In the genomic region with DNA sequence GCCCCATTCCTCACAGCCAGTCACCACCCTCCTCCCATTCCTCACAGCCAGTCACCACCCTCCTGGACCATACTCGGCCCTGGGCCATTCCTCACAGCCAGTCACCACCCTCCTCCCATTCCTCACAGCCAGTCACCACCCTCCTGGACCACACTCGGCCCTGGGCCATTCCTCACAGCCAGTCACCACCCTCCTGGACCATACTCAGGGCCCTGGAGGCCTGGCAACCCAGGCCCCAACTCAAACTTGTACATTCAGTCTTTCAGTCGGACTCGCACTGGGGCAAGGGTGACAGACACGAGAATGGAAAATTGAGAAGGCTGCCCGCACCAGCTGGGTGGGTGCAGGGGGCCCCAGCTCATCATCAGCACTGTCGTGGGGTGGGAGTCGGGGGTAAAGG, we compare ENCODE assay signal across 11 cellular contexts. TPM values are rescaled to one million over a fixed set of nuclear protein-coding genes. Genes with fewer than 3 reads are reported as not detected.
DNase-seq lines count a peak whose midpoint lies in the region; ATAC-seq, FAIRE-seq and TF ChIP-seq lines count a peak whose summit lies in the region.
"Had no signal": no experiment of that assay in that cellular context is flagged by ENCODE, and none has a peak within 500 bp of the region (broad histone marks: within the 10 kb centered on the region; RNA-seq: fewer than 3 reads in every experiment).

No MANE protein-coding gene starts in this region.

- no peaks in the 10 kb centered on the region for H3K27me3 Mint-ChIP-seq in activated naive CD8-positive, alpha-beta T cell treated with anti-CD3 and anti-CD28 coated beads, Interleukin-2, amount 10 ng/mL, durations not matched to agents 7 days and 5 days
- no peaks in the 10 kb centered on the region for H3K27me3 Mint-ChIP-seq in activated naive CD8-positive, alpha-beta T cell treated with anti-CD3 and anti-CD28 coated beads, Interleukin-2, amount 50 U/mL, for 24 hours

- peaks cover 11% of the 10 kb centered on the region for H3K4me1 Mint-ChIP-seq in activated naive CD8-positive, alpha-beta T cell treated with anti-CD3 and anti-CD28 coated beads, Interleukin-2, amount 10 ng/mL, durations not matched to agents 7 days and 5 days
- peaks cover 3% of the 10 kb centered on the region for H3K4me1 Mint-ChIP-seq in activated naive CD8-positive, alpha-beta T cell treated with anti-CD3 and anti-CD28 coated beads, Interleukin-2, amount 50 U/mL, for 24 hours

- H3K4me3 ChIP-seq in dorsolateral prefrontal cortex, result no peak overlapping the region

- no peaks in the 10 kb centered on the region for H3K27me3 ChIP-seq in dorsolateral prefrontal cortex

- no peak for ATAC-seq in activated naive CD8-positive, alpha-beta T cell treated with anti-CD3 and anti-CD28 coated beads, Interleukin-2, amount 10 ng/mL, durations not matched to agents 7 days and 5 days (ENCODE audit: low read depth)
- ATAC-seq in activated naive CD8-positive, alpha-beta T cell treated with anti-CD3 and anti-CD28 coated beads, Interleukin-2, amount 50 U/mL, for 24 hours, result no peak
- ATAC-seq in HG03280 (IDR thresholded peaks at IDR 0.05; ENCODE audit: unreplicated experiment), result no peak
- no peak for ATAC-seq in HG03439 (IDR thresholded peaks at IDR 0.05; ENCODE audit: unreplicated experiment)

- peak overlapping the region in 33 of 59 donors; percentile 1 to 78 (median 46) for H3K27ac ChIP-seq in dorsolateral prefrontal cortex

- intact Hi-C loops in dorsolateral prefrontal cortex (cut with DNase I), result no loop called here

- POLR2A ChIA-PET in activated naive CD8-positive, alpha-beta T cell treated with anti-CD3 and anti-CD28 coated beads, Interleukin-2, amount 10 ng/mL, durations not matched to agents 7 days and 5 days (lab: Charles Lee), result no interaction called here

- H3K36me3 Mint-ChIP-seq in activated naive CD8-positive, alpha-beta T cell treated with anti-CD3 and anti-CD28 coated beads, Interleukin-2, amount 10 ng/mL, durations not matched to agents 7 days and 5 days, result peaks cover 17% of the 10 kb centered on the region
- H3K36me3 Mint-ChIP-seq in activated naive CD8-positive, alpha-beta T cell treated with anti-CD3 and anti-CD28 coated beads, Interleukin-2, amount 50 U/mL, for 24 hours (ENCODE audit: low read depth), result peaks cover 7% of the 10 kb centered on the region

- no peaks in the 10 kb centered on the region for H3K9me3 Mint-ChIP-seq in activated naive CD8-positive, alpha-beta T cell treated with anti-CD3 and anti-CD28 coated beads, Interleukin-2, amount 10 ng/mL, durations not matched to agents 7 days and 5 days
- H3K9me3 Mint-ChIP-seq in activated naive CD8-positive, alpha-beta T cell treated with anti-CD3 and anti-CD28 coated beads, Interleukin-2, amount 50 U/mL, for 24 hours, result no peaks in the 10 kb centered on the region

- FAIRE-seq in urothelium cell line (lab: Jason Lieb, UNC), result peak; percentile 91

- peak overlapping the region; percentile 48 for H3K27ac Mint-ChIP-seq in activated naive CD8-positive, alpha-beta T cell treated with anti-CD3 and anti-CD28 coated beads, Interleukin-2, amount 10 ng/mL, durations not matched to agents 7 days and 5 days
- H3K27ac Mint-ChIP-seq in activated naive CD8-positive, alpha-beta T cell treated with anti-CD3 and anti-CD28 coated beads, Interleukin-2, amount 50 U/mL, for 24 hours, result no peak overlapping the region

- no peak for DNase-seq in activated naive CD8-positive, alpha-beta T cell treated with anti-CD3 and anti-CD28 coated beads, Interleukin-2, amount 10 ng/mL, durations not matched to agents 7 days and 5 days
- DNase-seq in activated naive CD8-positive, alpha-beta T cell treated with anti-CD3 and anti-CD28 coated beads, Interleukin-2, amount 50 U/mL, for 24 hours, result no peak
- peak in 3 of 10 donors; percentile 41 to 59 (median 46) for DNase-seq in dorsolateral prefrontal cortex
- DNase-seq in medulla oblongata (ENCODE audit: extremely low spot score), result peak; percentile 78
- DNase-seq in urothelium cell line (ENCODE audit: low spot score), result no peak
- DNase-seq in MV-4-11 (lab: John Stamatoyannopoulos, UW), result no peak
- DNase-seq: NCI-H1694 treated with DMSO at 0.1 percent for 48 hours; occipital lobe; stimulated activated CD4-positive, alpha-beta T cell treated with anti-CD3 and anti-CD28 coated beads, Interleukin-4, amount 100 ng/mL, for 24 hours had no signal

- no peak for TF ChIP-seq CTCF in dorsolateral prefrontal cortex (IDR thresholded peaks at IDR 0.05 in 54 of 56, conservative IDR thresholded peaks at IDR 0.05 in 2 of 56; ENCODE audit: low read depth in 1 of 56, partially characterized antibody in 56 of 56)

- H3K4me3 Mint-ChIP-seq in activated naive CD8-positive, alpha-beta T cell treated with anti-CD3 and anti-CD28 coated beads, Interleukin-2, amount 10 ng/mL, durations not matched to agents 7 days and 5 days, result no peak overlapping the region
- H3K4me3 Mint-ChIP-seq in activated naive CD8-positive, alpha-beta T cell treated with anti-CD3 and anti-CD28 coated beads, Interleukin-2, amount 50 U/mL, for 24 hours, result no peak overlapping the region

RNA-seq across cellular contexts. Expression of a gene that starts 30.4 kb away (rescaled TPM):
- total RNA-seq in activated naive CD8-positive, alpha-beta T cell treated with anti-CD3 and anti-CD28 coated beads, Interleukin-2, amount 10 ng/mL, durations not matched to agents 7 days and 5 days, result 10 to 100 TPM; 59.6 to 60.8 TPM
- total RNA-seq in dorsolateral prefrontal cortex, result 100 to 1,000 TPM in 8 of 120 experiments, 10 to 100 TPM in 112; 65.0 to 126 (median 81.9) TPM

RNA-seq across cellular contexts. Expression of a gene that starts 30.6 kb away (rescaled TPM):
- total RNA-seq in activated naive CD8-positive, alpha-beta T cell treated with anti-CD3 and anti-CD28 coated beads, Interleukin-2, amount 10 ng/mL, durations not matched to agents 7 days and 5 days, result 100 to 1,000 TPM; 106 to 121 TPM
- 100 to 1,000 TPM in 13 of 120 experiments, 10 to 100 TPM in 107; 56.4 to 136 (median 81.0) TPM for total RNA-seq in dorsolateral prefrontal cortex

RNA-seq across cellular contexts. Expression of a gene that starts 38.6 kb away (rescaled TPM):
- 100 to 1,000 TPM; 301 to 323 TPM for total RNA-seq in activated naive CD8-positive, alpha-beta T cell treated with anti-CD3 and anti-CD28 coated beads, Interleukin-2, amount 10 ng/mL, durations not matched to agents 7 days and 5 days
- 100 to 1,000 TPM in 8 of 120 experiments, 10 to 100 TPM in 112; 40.3 to 149 (median 70.2) TPM for total RNA-seq in dorsolateral prefrontal cortex
